In genomic region chr17:59505610-59506276, GRCh38 we compare ENCODE assay signal across 16 cellular contexts. TPM values are rescaled to one million over a fixed set of nuclear protein-coding genes. Genes with fewer than 3 reads are reported as not detected.
DNase-seq lines count a peak whose midpoint lies in the region; ATAC-seq and TF ChIP-seq lines count a peak whose summit lies in the region.
"Had no signal": no experiment of that assay in that cellular context is flagged by ENCODE, and none has a peak within 500 bp of the region (broad histone marks: within the 10 kb centered on the region; RNA-seq: fewer than 3 reads in every experiment).

No MANE protein-coding gene starts in this region.

- BruUV-seq in MCF 10A (replicated peaks; lab: Mats Ljungman, UMichigan): no TSS peak

- no peak overlapping the region for H2AFZ ChIP-seq in mesenchymal stem cell (ENCODE audit: low read depth, low read length)

- H3K4me2 ChIP-seq in mesenchymal stem cell (ENCODE audit: low read length, poor library complexity, severe bottlenecking): no peak overlapping the region

- DNase-seq in MCF 10A (ENCODE audit: unreplicated experiment) (peak; percentile 52), breast epithelium (ENCODE audit: low spot score in 2 of 2) (no peak), caudate nucleus (lab: John Stamatoyannopoulos, UW) (peak in 3 of 61 donors; percentile 8 to 26 (median 16)), kidney glomerular epithelial cell (lab: John Stamatoyannopoulos, UW) (peak; percentile 45), mesenchymal stem cell (no peak), putamen (ENCODE audit: low spot score) (no peak), C1 segment of cervical spinal cord (lab: John Stamatoyannopoulos, UW) (no peak)
- DNase-seq: activated B cell treated with CpG ODN at 0.5 μM for 24 hours; activated naive CD4-positive, alpha-beta T cell treated with anti-CD3 and anti-CD28 coated beads, Interleukin-2, amount 50 U/mL, for 16 hours; NCI-H1930; Peyer's patch; stomach had no signal

- no peak for ATAC-seq in GM19452 (IDR thresholded peaks at IDR 0.05; ENCODE audit: unreplicated experiment)
- ATAC-seq: left lobe of liver had no signal

- no peaks in the 10 kb centered on the region for H3K4me1 ChIP-seq in breast epithelium
- H3K4me1 ChIP-seq in mesenchymal stem cell (ENCODE audit: control insufficient read depth, insufficient read depth, low read depth, low read length): no peaks in the 10 kb centered on the region
- H3K4me1 ChIP-seq: Peyer's patch, stomach had no signal

- H3K9me3 ChIP-seq in breast epithelium (no peaks in the 10 kb centered on the region), mesenchymal stem cell (ENCODE audit: control insufficient read depth, low read length) (no peaks in the 10 kb centered on the region)
- H3K9me3 ChIP-seq: Peyer's patch, stomach had no signal

- H3K4ac ChIP-seq in mesenchymal stem cell (ENCODE audit: low read depth in 1 of 2, low read length in 2 of 2): no peak overlapping the region

- H3K18ac ChIP-seq in mesenchymal stem cell (ENCODE audit: low read depth in 1 of 2, low read length in 2 of 2): no peak overlapping the region

- no peak overlapping the region for H2BK15ac ChIP-seq in mesenchymal stem cell (ENCODE audit: low read depth, poor library complexity, severe bottlenecking)

- POLR2A ChIA-PET in MCF 10A (lab: Yijun Ruan, JAX): no interaction called here

- no peak overlapping the region for H3K27ac Mint-ChIP-seq in MCF 10A (ENCODE audit: low read depth, unreplicated experiment)
- H3K27ac Mint-ChIP-seq: activated B cell treated with CpG ODN at 0.5 μM for 24 hours had no signal

- no peaks in the 10 kb centered on the region for H3K9me3 Mint-ChIP-seq in MCF 10A (ENCODE audit: unreplicated experiment)
- H3K9me3 Mint-ChIP-seq: activated B cell treated with CpG ODN at 0.5 μM for 24 hours; central memory CD8-positive, alpha-beta T cell had no signal

- no peaks in the 10 kb centered on the region for H3K36me3 ChIP-seq in breast epithelium
- no peaks in the 10 kb centered on the region for H3K36me3 ChIP-seq in mesenchymal stem cell (ENCODE audit: control insufficient read depth in 1 of 2, insufficient read depth in 2 of 2, low read depth in 1 of 2, low read length in 2 of 2)
- H3K36me3 ChIP-seq: Peyer's patch, stomach had no signal

- no peak for TF ChIP-seq POLR2A in breast epithelium (IDR thresholded peaks at IDR 0.05)

- H2BK5ac ChIP-seq in mesenchymal stem cell (ENCODE audit: low read depth, low read length, poor library complexity, severe bottlenecking): no peak overlapping the region

- no peak overlapping the region for H4K91ac ChIP-seq in mesenchymal stem cell (ENCODE audit: low read length)

- H2AK5ac ChIP-seq in mesenchymal stem cell (ENCODE audit: low read length, severe bottlenecking): no peak overlapping the region

- no peak overlapping the region for H3K4me3 Mint-ChIP-seq in MCF 10A (ENCODE audit: unreplicated experiment)
- H3K4me3 Mint-ChIP-seq: activated B cell treated with CpG ODN at 0.5 μM for 24 hours; central memory CD8-positive, alpha-beta T cell had no signal

- H3K23ac ChIP-seq in mesenchymal stem cell (ENCODE audit: low read length in 2 of 2): no peak overlapping the region

- no peak overlapping the region for H2BK12ac ChIP-seq in mesenchymal stem cell (ENCODE audit: low read length in 2 of 2)

- H3K4me1 Mint-ChIP-seq in MCF 10A (ENCODE audit: insufficient read depth, unreplicated experiment): no peaks in the 10 kb centered on the region
- H3K4me1 Mint-ChIP-seq: activated B cell treated with CpG ODN at 0.5 μM for 24 hours; central memory CD8-positive, alpha-beta T cell had no signal

- no peaks in the 10 kb centered on the region for H3K27me3 Mint-ChIP-seq in MCF 10A (ENCODE audit: insufficient read depth, unreplicated experiment)
- H3K27me3 Mint-ChIP-seq: activated B cell treated with CpG ODN at 0.5 μM for 24 hours; central memory CD8-positive, alpha-beta T cell had no signal

- no peak overlapping the region for H3K9ac ChIP-seq in mesenchymal stem cell (ENCODE audit: low read length)

- intact Hi-C loops in MCF 10A (cut with micrococcal nuclease) (no loop called here), breast epithelium (cut with DNase I; ENCODE audit: low total_unique reads) (no loop called here)

- TF ChIP-seq CTCF in MCF 10A (IDR thresholded peaks at IDR 0.05; ENCODE audit: unreplicated experiment) (no peak), breast epithelium (IDR thresholded peaks at IDR 0.05) (no peak)

- H3K4me3 ChIP-seq in breast epithelium: no peak overlapping the region
- H3K4me3 ChIP-seq in mesenchymal stem cell (ENCODE audit: insufficient read depth in 1 of 2, low read depth in 1 of 2, low read length in 2 of 2): no peak overlapping the region
- H3K4me3 ChIP-seq: Peyer's patch, stomach had no signal

- H3K27ac ChIP-seq in breast epithelium (no peak overlapping the region), caudate nucleus (ENCODE audit: low read depth, low read length) (peak overlapping the region; percentile 12), mesenchymal stem cell (ENCODE audit: low read length, poor library complexity, severe bottlenecking) (no peak overlapping the region)
- H3K27ac ChIP-seq: HL-60, Peyer's patch, stomach had no signal

- 85% methylated on average over 4 of the region's 4 CpGs for WGBS in mesenchymal stem cell

- no peak overlapping the region for H4K8ac ChIP-seq in mesenchymal stem cell (ENCODE audit: low read length)

- CTCF ChIA-PET in MCF 10A (lab: Yijun Ruan, JAX): interaction anchor here (1.1 to 1.6 kb wide), 2 partner anchors 16 to 65 kb away, joined by 3 to 5 read pairs; no protein-coding TSS in a partner anchor

- H3K79me1 ChIP-seq in mesenchymal stem cell (replicated peaks; ENCODE audit: low read length, poor library complexity, severe bottlenecking): no peaks in the 10 kb centered on the region

- H3K14ac ChIP-seq in mesenchymal stem cell (ENCODE audit: low read length in 2 of 2): no peak overlapping the region

- H3K27me3 ChIP-seq in breast epithelium (no peaks in the 10 kb centered on the region), mesenchymal stem cell (ENCODE audit: control insufficient read depth in 1 of 2, insufficient read depth in 1 of 2, low read length in 2 of 2) (peaks cover 0 to 18% of the 10 kb centered on the region in 2 experiments)
- H3K27me3 ChIP-seq: Peyer's patch, stomach had no signal

- H3K36me3 Mint-ChIP-seq in MCF 10A (ENCODE audit: insufficient read depth, unreplicated experiment): no peaks in the 10 kb centered on the region

- H2BK120ac ChIP-seq in mesenchymal stem cell (ENCODE audit: low read depth, low read length): no peak overlapping the region

RNA-seq across cellular contexts. Expression of gene DHX40, which starts 59.7 kb away (rescaled TPM):
- total RNA-seq in MCF 10A (2022): 21.4 and 23.3 TPM in 2 replicates
- 10 to 100 TPM; 48.5 to 60.9 (median 56.3) TPM for total RNA-seq in breast epithelium
- polyA plus RNA-seq in mesenchymal stem cell (2013, experiment 1 of 2): 17.8 TPM
- polyA plus RNA-seq in mesenchymal stem cell (2013, experiment 2 of 2): 18.4 TPM

Comparison
In these comparisons a context has a peak if more than half of its experiments do, and no peak if none do; other contexts are left out.
1. DNase-seq: peak in MCF 10A (single experiment) and kidney glomerular epithelial cell (single experiment); none in breast epithelium (0 of 2), mesenchymal stem cell (single experiment), putamen (single experiment) and C1 segment of cervical spinal cord (0 of 14).